In the genomic region with DNA sequence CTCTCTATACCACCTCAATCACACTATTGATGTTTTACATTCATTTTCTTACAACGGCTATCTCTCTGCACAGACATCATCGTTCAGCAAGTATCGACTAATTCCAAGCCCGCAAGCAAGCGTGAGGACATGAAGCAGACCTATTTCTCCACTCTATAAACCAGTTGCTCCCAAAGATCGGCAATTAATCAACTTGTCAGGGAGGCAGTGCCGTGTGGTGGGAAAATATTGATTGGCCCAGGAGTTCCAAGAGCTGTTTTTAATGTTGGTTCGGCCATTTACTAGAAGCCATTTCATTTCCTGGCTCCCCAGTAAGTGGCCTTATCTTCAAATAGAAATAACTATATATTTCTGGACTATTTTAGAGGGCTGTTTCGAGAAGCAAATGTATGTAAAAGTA, we compare ENCODE assay signal across 18 cellular contexts.
"Had no signal": no experiment of that assay in that cellular context is flagged by ENCODE, and none has a peak within 500 bp of the region (broad histone marks: within the 10 kb centered on the region; RNA-seq: fewer than 3 reads in every experiment).

No MANE protein-coding gene starts in this region.

- DNase-seq: activated CD4-positive, alpha-beta memory T cell treated with anti-CD3 and anti-CD28 coated beads, Interleukin-2, amount 10 ng/mL, durations not matched to agents 7 days and 5 days; activated CD4-positive, alpha-beta T cell treated with anti-CD3 and anti-CD28 coated beads for 4 hours; activated effector memory CD4-positive, alpha-beta T cell treated with anti-CD3 and anti-CD28 coated beads, Interleukin-2, amount 50 U/mL, for 16 hours; activated T-cell treated with anti-CD3 and anti-CD28 coated beads, Interleukin-2, amount 50 U/mL, for 4 hours; adrenal gland; colonic mucosa; islet precursor cell; midbrain; ovary; stimulated activated CD4-positive, alpha-beta T cell treated with anti-CD3 and anti-CD28 coated beads, Interleukin-12 subunit alpha, Interleukin-12 subunit beta, amount 100 ng/mL, for 4 hours; stimulated activated CD4-positive, alpha-beta T cell treated with anti-CD3 and anti-CD28 coated beads, Interleukin-2, amount 100 ng/mL, for 24 hours; thyroid gland had no signal

- ATAC-seq: activated T-cell treated with anti-CD3 and anti-CD28 coated beads, Interleukin-2, amount 50 U/mL, for 4 hours; stimulated activated effector memory CD8-positive, alpha-beta T cell treated with anti-CD3 and anti-CD28 coated beads, Interleukin-12 subunit alpha, Interleukin-12 subunit beta, amount 100 ng/mL, for 72 hours; WTC11 had no signal

- H3K4me3 ChIP-seq: adrenal gland, colonic mucosa, esophagus muscularis mucosa, lung, neural progenitor cell, ovary, thyroid gland had no signal

- H3K27me3 ChIP-seq: adrenal gland, colonic mucosa, esophagus muscularis mucosa, neural progenitor cell, ovary, thyroid gland had no signal

- FAIRE-seq: urothelium cell line had no signal

- H3K4me1 ChIP-seq: colonic mucosa, neural progenitor cell had no signal

- H3K36me3 ChIP-seq: adrenal gland, colonic mucosa, esophagus muscularis mucosa, neural progenitor cell, ovary, thyroid gland had no signal

- H3K9me3 ChIP-seq: adrenal gland, colonic mucosa, ovary, thyroid gland had no signal
